ENCODE assay signal across 20 cellular contexts in genomic region chr4:80434238-80434637, GRCh38.
A peak's percentile ranks its signal among the peaks of the same experiment; 100 is the strongest.
DNase-seq lines count a peak whose midpoint lies in the region; ATAC-seq, FAIRE-seq and TF ChIP-seq lines count a peak whose summit lies in the region.
"Had no signal": no experiment of that assay in that cellular context is flagged by ENCODE, and none has a peak within 500 bp of the region (broad histone marks: within the 10 kb centered on the region; RNA-seq: fewer than 3 reads in every experiment).

No MANE protein-coding gene starts in this region.

- TF ChIP-seq EP300 in A549 (IDR thresholded peaks at IDR 0.05) (no peak), SK-N-SH (IDR thresholded peaks at IDR 0.05; ENCODE audit: borderline replicate concordance in 1 of 2, low read depth in 1 of 2, low read length in 1 of 2) (no peak)

- H3K27ac ChIP-seq in A549 (no peak overlapping the region), SK-N-SH (ENCODE audit: low read depth in 2 of 2, low read length in 1 of 2) (no peak overlapping the region; a peak in 2 of 4 replicates)
- H3K27ac ChIP-seq: colonic mucosa, epithelial cell of prostate, RWPE1, transverse colon had no signal

- CTCF ChIA-PET in A549 (lab: Yijun Ruan, JAX), result no interaction called here
- CTCF ChIA-PET in SK-N-SH (lab: Yijun Ruan, JAX), result no interaction called here
- CTCF ChIA-PET in Caco-2 (lab: Charles Lee), result no interaction called here

- intact Hi-C loops in Caco-2 (cut with micrococcal nuclease; ENCODE audit: unreplicated experiment), result no loop called here

- no peaks in the 10 kb centered on the region for H3K27me3 ChIP-seq in SK-N-SH (ENCODE audit: insufficient read depth)
- no peaks in the 10 kb centered on the region for H3K27me3 ChIP-seq in Caco-2 (replicated peaks; ENCODE audit: control insufficient read depth, insufficient read depth, low read length)
- H3K27me3 ChIP-seq: colonic mucosa, transverse colon had no signal

- no peak overlapping the region for H3K9ac ChIP-seq in SK-N-SH

- no peaks in the 10 kb centered on the region for H3K27me3 Mint-ChIP-seq in HFFc6 (ENCODE audit: insufficient read depth)
- H3K27me3 Mint-ChIP-seq in Caco-2 (ENCODE audit: insufficient read depth, unreplicated experiment), result peaks cover 3% of the 10 kb centered on the region
- H3K27me3 Mint-ChIP-seq: naive thymus-derived CD8-positive, alpha-beta T cell had no signal

- ATAC-seq in A549 (no peak), HG02885 (IDR thresholded peaks at IDR 0.05; ENCODE audit: poor library complexity, unreplicated experiment) (no peak)
- ATAC-seq: naive thymus-derived CD8-positive, alpha-beta T cell had no signal

- H3K36me3 ChIP-seq in SK-N-SH (replicated peaks in 1 of 2; ENCODE audit: control insufficient read depth in 1 of 2, insufficient read depth in 2 of 2, low read length in 1 of 2), result no peaks in the 10 kb centered on the region
- H3K36me3 ChIP-seq in Caco-2 (ENCODE audit: control insufficient read depth, insufficient read depth, low read length), result no peaks in the 10 kb centered on the region
- H3K36me3 ChIP-seq: colonic mucosa, transverse colon had no signal

- no peaks in the 10 kb centered on the region for H3K79me2 ChIP-seq in SK-N-SH (ENCODE audit: insufficient read depth)

- TF ChIP-seq CTCF in A549 (IDR thresholded peaks at IDR 0.05) (no peak), HFFc6 (IDR thresholded peaks at IDR 0.05) (no peak), SK-N-SH (IDR thresholded peaks at IDR 0.05) (no peak), choroid plexus epithelial cell (conservative IDR thresholded peaks at IDR 0.05; ENCODE audit: low read depth, low read length) (no peak), Caco-2 (IDR thresholded peaks at IDR 0.05; ENCODE audit: insufficient read depth in 1 of 2, low read depth in 1 of 2, low read length in 1 of 2, severe bottlenecking in 1 of 2, unreplicated experiment in 1 of 2) (no peak)

- H3K4me3 Mint-ChIP-seq in HFFc6, result peak overlapping the region; percentile 33
- no peak overlapping the region for H3K4me3 Mint-ChIP-seq in Caco-2 (ENCODE audit: unreplicated experiment)
- H3K4me3 Mint-ChIP-seq: naive thymus-derived CD8-positive, alpha-beta T cell; T-helper 1 cell treated with Interleukin-12 subunit alpha and Interleukin-12 subunit beta and Interleukin-4 antibody, amounts not matched to agents 30 μg/mL and 1 μg/mL, for 36 hours had no signal

- peaks cover 37% of the 10 kb centered on the region for H3K4me1 Mint-ChIP-seq in HFFc6 (ENCODE audit: low read depth)
- H3K4me1 Mint-ChIP-seq in Caco-2 (ENCODE audit: low read depth, unreplicated experiment), result no peaks in the 10 kb centered on the region

- DNase-seq in A549 (ENCODE audit: low read depth in 1 of 2, low spot score in 1 of 2) (no peak), HFFc6 (peak; percentile 77), SK-N-SH (no peak), choroid plexus epithelial cell (ENCODE audit: low read depth) (peak; percentile 16), middle frontal gyrus (ENCODE audit: extremely low spot score, low spot score) (no peak), NCI-H2029 (lab: John Stamatoyannopoulos, UW) (no peak), Caco-2 (no peak)
- DNase-seq: colonic mucosa; GOT3; MM.1S; naive thymus-derived CD8-positive, alpha-beta T cell; NCI-H2171 treated with DMSO at 0.1 percent for 48 hours; stimulated activated CD4-positive, alpha-beta T cell treated with anti-CD3 and anti-CD28 coated beads, Interleukin-12 subunit alpha, Interleukin-12 subunit beta, amount 100 ng/mL, for 4 hours; stimulated activated naive CD4-positive, alpha-beta T cell treated with Interleukin-2 at 50 U/mL for 16 hours; transverse colon had no signal

- H3K4me1 ChIP-seq in A549 (no peaks in the 10 kb centered on the region), SK-N-SH (ENCODE audit: control insufficient read depth in 1 of 2, insufficient read depth in 2 of 2, low read depth in 1 of 2, low read length in 1 of 2) (no peaks in the 10 kb centered on the region; a peak in 1 of 4 replicates), Caco-2 (no peaks in the 10 kb centered on the region)
- H3K4me1 ChIP-seq: colonic mucosa, transverse colon had no signal

- H3K36me3 Mint-ChIP-seq in HFFc6 (ENCODE audit: low read depth) (peaks cover 11% of the 10 kb centered on the region; the same call in 1 of the 2 replicates), Caco-2 (ENCODE audit: insufficient read depth, unreplicated experiment) (no peaks in the 10 kb centered on the region)

- H2AFZ ChIP-seq in SK-N-SH (ENCODE audit: low read depth), result peak overlapping the region; percentile 57; the same call in 1 of the 2 replicates

- H3K9me3 ChIP-seq in A549 (no peaks in the 10 kb centered on the region), SK-N-SH (no peaks in the 10 kb centered on the region), Caco-2 (no peaks in the 10 kb centered on the region)
- H3K9me3 ChIP-seq: colonic mucosa, transverse colon had no signal

- no TSS peak for BruUV-seq in Caco-2 (replicated peaks; lab: Mats Ljungman, UMichigan)

- TF ChIP-seq RAD21 in A549 (conservative IDR thresholded peaks at IDR 0.05 in 1 of 2, IDR thresholded peaks at IDR 0.05 in 1 of 2) (no peak), SK-N-SH (IDR thresholded peaks at IDR 0.05; ENCODE audit: low read length) (no peak)

- H3K4me3 ChIP-seq in A549 (no peak overlapping the region), SK-N-SH (ENCODE audit: low read depth in 2 of 2, low read length in 1 of 2) (no peak overlapping the region), choroid plexus epithelial cell (ENCODE audit: low read depth, low read length) (no peak overlapping the region), Caco-2 (ENCODE audit: low read depth, low read length) (no peak overlapping the region)
- H3K4me3 ChIP-seq: colonic mucosa, lung, transverse colon had no signal

- POLR2A ChIA-PET in A549 (lab: Yijun Ruan, JAX), result no interaction called here
- POLR2A ChIA-PET in SK-N-SH (lab: Yijun Ruan, JAX), result no interaction called here
- POLR2A ChIA-PET in Caco-2 (lab: Charles Lee), result no interaction called here

- no peak for FAIRE-seq in A549 (lab: Jason Lieb, UNC)

- TF ChIP-seq POLR2A in A549 (IDR thresholded peaks at IDR 0.05; ENCODE audit: low read length), result no peak

- H4K20me1 ChIP-seq in SK-N-SH (ENCODE audit: insufficient read depth), result no peaks in the 10 kb centered on the region

- H3K9me3 Mint-ChIP-seq in HFFc6 (no peaks in the 10 kb centered on the region), Caco-2 (ENCODE audit: unreplicated experiment) (no peaks in the 10 kb centered on the region)

- WGBS in A549 (ENCODE audit: missing lambda C conversion rate), result 19% methylated on average over 1 of the region's 1 CpG
- WGBS in SK-N-SH (ENCODE audit: low lambda C conversion rate), result 55% methylated on average over 1 of the region's 1 CpG

- H3K4me2 ChIP-seq in A549 (no peak overlapping the region), SK-N-SH (0 out of 2 replicates have a peak overlapping the region, but pooled peaks have one; percentile 4)

- H3F3A ChIP-seq in SK-N-SH (replicated peaks; ENCODE audit: insufficient read depth), result peaks cover 16% of the 10 kb centered on the region

- H3K27ac Mint-ChIP-seq in HFFc6 (peak overlapping the region; percentile 39), Caco-2 (ENCODE audit: unreplicated experiment) (no peak overlapping the region)
- H3K27ac Mint-ChIP-seq: T-helper 1 cell treated with Interleukin-12 subunit alpha and Interleukin-12 subunit beta and Interleukin-4 antibody, amounts not matched to agents 30 μg/mL and 1 μg/mL, for 36 hours had no signal

- H3K9me2 ChIP-seq in SK-N-SH, result no peaks in the 10 kb centered on the region

TF ChIP-seq in A549, 52 proteins besides CTCF, POLR2A, EP300 and RAD21:
- TF ChIP-seq NFE2L2 (conservative IDR thresholded peaks at IDR 0.05; ENCODE audit: low read length) (no peak), MAFK (IDR thresholded peaks at IDR 0.05; ENCODE audit: partially characterized antibody) (peak; percentile 52)

TF ChIP-seq in SK-N-SH, 30 proteins besides CTCF, POLR2A, EP300 and RAD21:
- TF ChIP-seq ELF1 (IDR thresholded peaks at IDR 0.05) (0 out of 2 replicates have a peak, but pooled peaks have one; percentile 20), ZBTB33 (IDR thresholded peaks at IDR 0.05; ENCODE audit: borderline replicate concordance, low read depth) (no peak)

Comparison
In these comparisons a context has a peak if more than half of its experiments do, and no peak if none do; other contexts are left out.
1. DNase-seq: peak in HFFc6 (single experiment) and choroid plexus epithelial cell (single experiment); none in A549 (0 of 2), SK-N-SH (single experiment), middle frontal gyrus (single experiment), NCI-H2029 (single experiment) and Caco-2 (0 of 2).